Comparison of ENCODE assay signal across 9 cellular contexts in genomic region chr18:39841133-39842041, GRCh38.
A peak's percentile ranks its signal among the peaks of the same experiment; 100 is the strongest.
DNase-seq lines count a peak whose midpoint lies in the region; ATAC-seq, FAIRE-seq and TF ChIP-seq lines count a peak whose summit lies in the region.
"Had no signal": no experiment of that assay in that cellular context is flagged by ENCODE, and none has a peak within 500 bp of the region (broad histone marks: within the 10 kb centered on the region; RNA-seq: fewer than 3 reads in every experiment).

No MANE protein-coding gene starts in this region.

- FAIRE-seq in GM12891 (lab: Jason Lieb, UNC), result no peak

- H2AFZ ChIP-seq in neuronal stem cell (ENCODE audit: low read length), result peak overlapping the region; percentile 95

- TF ChIP-seq CTCF in BE2C (IDR thresholded peaks at IDR 0.05; ENCODE audit: low read depth, low read length) (no peak), foreskin keratinocyte (conservative IDR thresholded peaks at IDR 0.05) (peak; percentile 77)

- H3K23ac ChIP-seq in neuronal stem cell (ENCODE audit: low read depth, low read length, poor library complexity), result no peak overlapping the region

- no peak overlapping the region for H3K27ac Mint-ChIP-seq in naive thymus-derived CD8-positive, alpha-beta T cell
- H3K27ac Mint-ChIP-seq: activated naive CD8-positive, alpha-beta T cell treated with anti-CD3 and anti-CD28 coated beads, Interleukin-2, amount 10 ng/mL, durations not matched to agents 7 days and 5 days had no signal

- no peak overlapping the region for H2BK12ac ChIP-seq in neuronal stem cell (ENCODE audit: low read length)

- peaks cover 0 to 16% (median 0%) of the 10 kb centered on the region in 9 donors for H3K9me3 Mint-ChIP-seq in naive thymus-derived CD8-positive, alpha-beta T cell
- H3K9me3 Mint-ChIP-seq: activated naive CD8-positive, alpha-beta T cell treated with anti-CD3 and anti-CD28 coated beads, Interleukin-2, amount 10 ng/mL, durations not matched to agents 7 days and 5 days had no signal

- peak overlapping the region; percentile 93 for H3K18ac ChIP-seq in neuronal stem cell (ENCODE audit: low read length)

- H3K27me3 ChIP-seq in BE2C (no peaks in the 10 kb centered on the region), MG63 (0 out of 2 replicates have a peak, but pooled peaks cover 3% of the 10 kb centered on the region), foreskin keratinocyte (no peaks in the 10 kb centered on the region), neuronal stem cell (ENCODE audit: control insufficient read depth in 3 of 3, insufficient read depth in 3 of 3, low read depth in 1 of 3, low read length in 3 of 3) (no peaks in the 10 kb centered on the region)

- no CpG with 5 or more reads among the region's 46 CpGs for WGBS in neuronal stem cell (ENCODE audit: extremely low coverage in 2 of 2, insufficient read length in 2 of 2, insufficient replicate concordance in 1 of 2), 2 donors

- no peaks in the 10 kb centered on the region for H3K79me1 ChIP-seq in neuronal stem cell (ENCODE audit: low read depth, low read length)

- no peaks in the 10 kb centered on the region for H3K4me1 ChIP-seq in BE2C
- H3K4me1 ChIP-seq in foreskin keratinocyte, result peaks cover 13% of the 10 kb centered on the region
- H3K4me1 ChIP-seq in neuronal stem cell (ENCODE audit: control insufficient read depth in 2 of 2, insufficient read depth in 1 of 2, low read depth in 1 of 2, low read length in 2 of 2), result peaks cover 14% of the 10 kb centered on the region in 2 donors

- H3K36me3 ChIP-seq in BE2C (no peaks in the 10 kb centered on the region), MG63 (no peaks in the 10 kb centered on the region), neuronal stem cell (replicated peaks in 1 of 2; ENCODE audit: control insufficient read depth in 2 of 2, insufficient read depth in 2 of 2, low read length in 2 of 2) (no peaks in the 10 kb centered on the region)

- H3K4me3 ChIP-seq in BE2C (ENCODE audit: low read depth, low read length), result no peak overlapping the region
- peak overlapping the region; percentile 45 for H3K4me3 ChIP-seq in MG63
- peak overlapping the region; percentile 50 to 69 for H3K4me3 ChIP-seq in neuronal stem cell (ENCODE audit: low read length in 2 of 2)

- H3K27ac ChIP-seq in foreskin keratinocyte (peak overlapping the region; percentile 36), neuronal stem cell (replicated peaks; ENCODE audit: low read length) (peak overlapping the region; percentile 90)

- no peaks in the 10 kb centered on the region for H3K36me3 Mint-ChIP-seq in naive thymus-derived CD8-positive, alpha-beta T cell
- H3K36me3 Mint-ChIP-seq: activated naive CD8-positive, alpha-beta T cell treated with anti-CD3 and anti-CD28 coated beads, Interleukin-2, amount 10 ng/mL, durations not matched to agents 7 days and 5 days had no signal

- peaks cover 12 to 45% (median 16%) of the 10 kb centered on the region in 5 donors for H3K27me3 Mint-ChIP-seq in naive thymus-derived CD8-positive, alpha-beta T cell

- H4K91ac ChIP-seq in neuronal stem cell (ENCODE audit: low read depth, low read length, poor library complexity), result no peak overlapping the region

- no peak overlapping the region for H2BK120ac ChIP-seq in neuronal stem cell (ENCODE audit: low read depth, low read length)

- H3K14ac ChIP-seq in neuronal stem cell (ENCODE audit: low read length), result no peak overlapping the region

- no peak overlapping the region for H2AK5ac ChIP-seq in neuronal stem cell (ENCODE audit: low read depth, low read length)

- peak; percentile 28 for DNase-seq in BE2C
- DNase-seq in MG63, result peak; percentile 76
- peak; percentile 13 for DNase-seq in SKM-1 (lab: John Stamatoyannopoulos, UW; ENCODE audit: unreplicated experiment)
- peak in 1 of 2 donors; percentile 75 for DNase-seq in foreskin keratinocyte
- peak; percentile 71 for DNase-seq in neuronal stem cell (ENCODE audit: low spot score)
- DNase-seq in stimulated activated naive CD4-positive, alpha-beta T cell (lab: John Stamatoyannopoulos, UW), result no peak
- no peak for DNase-seq in GM12891 (ENCODE audit: insufficient read length, low spot score)
- no peak for DNase-seq in naive thymus-derived CD8-positive, alpha-beta T cell
- DNase-seq: activated naive CD8-positive, alpha-beta T cell treated with anti-CD3 and anti-CD28 coated beads, Interleukin-2, amount 10 ng/mL, durations not matched to agents 7 days and 5 days had no signal

- H3K4me2 ChIP-seq in neuronal stem cell (ENCODE audit: insufficient read depth, low read length, poor library complexity, severe bottlenecking), result peak overlapping the region; percentile 94

- no peak overlapping the region for H4K8ac ChIP-seq in neuronal stem cell (ENCODE audit: low read depth, low read length)

- POLR2A ChIA-PET in naive thymus-derived CD8-positive, alpha-beta T cell (lab: Charles Lee), result no interaction called here

- no peak overlapping the region for H2BK15ac ChIP-seq in neuronal stem cell (ENCODE audit: low read length)

- peak overlapping the region; percentile 49 for H2BK5ac ChIP-seq in neuronal stem cell (ENCODE audit: low read length)

- H3K4me3 Mint-ChIP-seq in naive thymus-derived CD8-positive, alpha-beta T cell, result peak overlapping the region in 2 of 10 donors; percentile 31 to 34
- H3K4me3 Mint-ChIP-seq: activated naive CD8-positive, alpha-beta T cell treated with anti-CD3 and anti-CD28 coated beads, Interleukin-2, amount 10 ng/mL, durations not matched to agents 7 days and 5 days had no signal

- H3K9me3 ChIP-seq in BE2C (no peaks in the 10 kb centered on the region), MG63 (no peaks in the 10 kb centered on the region), neuronal stem cell (replicated peaks in 1 of 2; ENCODE audit: control insufficient read depth in 2 of 2, insufficient read depth in 1 of 2, low read depth in 1 of 2, low read length in 2 of 2) (no peaks in the 10 kb centered on the region)

- H3K4me1 Mint-ChIP-seq in naive thymus-derived CD8-positive, alpha-beta T cell, result peaks cover 0 to 7% (median 1%) of the 10 kb centered on the region in 4 donors
- H3K4me1 Mint-ChIP-seq: activated naive CD8-positive, alpha-beta T cell treated with anti-CD3 and anti-CD28 coated beads, Interleukin-2, amount 10 ng/mL, durations not matched to agents 7 days and 5 days had no signal

- no peak for TF ChIP-seq POLR2A in GM12891 (IDR thresholded peaks at IDR 0.05; ENCODE audit: low read depth, low read length)

- ATAC-seq in foreskin keratinocyte, result peak; percentile 83
- no peak for ATAC-seq in naive thymus-derived CD8-positive, alpha-beta T cell

- H3K4ac ChIP-seq in neuronal stem cell (ENCODE audit: low read length), result no peak overlapping the region

- peak overlapping the region; percentile 47 for H3K9ac ChIP-seq in neuronal stem cell (ENCODE audit: low read depth, low read length, poor library complexity)

TF ChIP-seq in GM12891, 5 proteins besides CTCF, POLR2A, EP300 and RAD21:
- TF ChIP-seq POU2F2 (IDR thresholded peaks at IDR 0.05; ENCODE audit: low read depth, low read length) (no peak), POLR2AphosphoS5 (IDR thresholded peaks at IDR 0.05; ENCODE audit: low read depth, low read length) (no peak), SPI1 (IDR thresholded peaks at IDR 0.05; ENCODE audit: low read depth, low read length) (no peak), PAX5 (IDR thresholded peaks at IDR 0.05; ENCODE audit: insufficient read depth, low read length, severe bottlenecking) (no peak), TAF1 (IDR thresholded peaks at IDR 0.05; ENCODE audit: low read depth, low read length) (no peak)

Comparison
In these comparisons a context has a peak if more than half of its experiments do, and no peak if none do; other contexts are left out.
1. DNase-seq: peak in BE2C (single experiment), MG63 (single experiment), SKM-1 (single experiment) and neuronal stem cell (single experiment); none in stimulated activated naive CD4-positive, alpha-beta T cell (0 of 6), GM12891 (single experiment) and naive thymus-derived CD8-positive, alpha-beta T cell (0 of 10).